In the genomic region with DNA sequence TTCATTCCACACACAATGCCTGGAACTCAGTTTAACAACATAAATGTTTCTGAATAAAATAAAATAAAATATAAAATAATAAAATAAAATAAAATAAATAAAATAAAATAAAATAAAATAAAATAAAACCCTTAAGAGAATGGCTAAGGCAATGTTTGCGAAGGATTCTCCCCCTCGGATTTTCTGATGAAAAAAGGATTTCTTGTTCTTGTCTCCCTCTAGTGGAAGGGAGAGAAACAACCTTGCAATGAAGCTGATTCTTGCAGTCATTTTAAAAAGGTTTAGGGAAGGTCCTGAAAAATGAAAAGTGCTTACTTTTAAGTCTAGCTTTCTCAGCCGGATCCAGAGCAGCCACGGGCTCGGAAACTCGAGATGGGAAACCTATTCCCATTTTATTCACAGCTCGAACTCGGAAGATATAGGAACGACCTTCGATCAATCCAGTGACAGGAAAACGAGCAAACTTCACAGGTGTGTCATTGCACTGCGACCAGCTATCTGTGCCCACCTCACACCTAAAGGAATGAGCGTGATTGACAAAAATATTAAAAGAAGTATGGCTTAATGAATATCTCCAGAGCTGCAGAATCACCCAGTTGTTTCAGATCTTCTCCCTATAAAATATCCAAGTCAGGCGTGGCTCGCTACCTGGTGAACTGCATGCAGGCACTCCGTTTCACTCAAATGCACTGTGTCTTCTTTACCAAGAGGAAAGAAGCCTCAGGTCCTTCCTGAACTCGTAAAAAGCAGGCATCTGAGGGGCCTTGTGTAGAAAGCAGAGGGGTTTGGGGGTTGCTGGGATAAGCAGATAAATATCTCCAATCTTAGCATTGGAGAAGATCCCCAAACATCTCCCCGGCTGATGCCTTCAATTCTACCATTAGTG, we compare ENCODE assay signal across 8 cellular contexts.
A peak's percentile ranks its signal among the peaks of the same experiment; 100 is the strongest.
DNase-seq lines count a peak whose midpoint lies in the region; ATAC-seq and TF ChIP-seq lines count a peak whose summit lies in the region.

No MANE protein-coding gene starts in this region.

- H3K27ac ChIP-seq in effector memory CD4-positive, alpha-beta T cell (ENCODE audit: insufficient read depth, low read length, poor library complexity, severe bottlenecking), result no peak overlapping the region

- no peaks in the 10 kb centered on the region for H3K4me1 ChIP-seq in effector memory CD4-positive, alpha-beta T cell (ENCODE audit: control insufficient read depth, insufficient read depth, low read length, poor library complexity, severe bottlenecking)

- in situ Hi-C loops in GM13977 (cut with MboI; ENCODE audit: low pct_unique_long_range_greater_than_20kb, low sequenced_read_pairs, unreplicated experiment), result loop anchor here (10.0 kb wide), 1 partner anchor 93 kb away; a partner anchor contains a TSS

- no peaks in the 10 kb centered on the region for H3K36me3 ChIP-seq in effector memory CD4-positive, alpha-beta T cell (ENCODE audit: control insufficient read depth, insufficient read depth, low read length)

- H3K4me1 Mint-ChIP-seq in mesothelial cell of epicardium, result peaks cover 30% of the 10 kb centered on the region

- no peaks in the 10 kb centered on the region for H3K27me3 ChIP-seq in effector memory CD4-positive, alpha-beta T cell (replicated peaks; ENCODE audit: control insufficient read depth, insufficient read depth, low read length, poor library complexity, severe bottlenecking)

- no peak overlapping the region for H3K4me3 Mint-ChIP-seq in mesothelial cell of epicardium

- no peak for DNase-seq in AG09319 (ENCODE audit: extremely low read depth, low read depth)
- peak; percentile 66 for DNase-seq in GM13977 (ENCODE audit: low spot score)
- peak; percentile 48 for DNase-seq in NCI-H345 (lab: John Stamatoyannopoulos, UW)
- DNase-seq in choroid plexus epithelial cell (ENCODE audit: low read depth), result peak; percentile 62
- DNase-seq in mesothelial cell of epicardium (ENCODE audit: low spot score in 2 of 2, unreplicated experiment in 2 of 2), result no peak
- DNase-seq in effector memory CD4-positive, alpha-beta T cell, result no peak
- DNase-seq in UCSD-AML1 (lab: John Stamatoyannopoulos, UW; ENCODE audit: unreplicated experiment), result no peak

- no peaks in the 10 kb centered on the region for H3K9me3 Mint-ChIP-seq in mesothelial cell of epicardium

- no peaks in the 10 kb centered on the region for H3K9me3 ChIP-seq in effector memory CD4-positive, alpha-beta T cell (ENCODE audit: control insufficient read depth, low read length)

- no peaks in the 10 kb centered on the region for H3K27me3 Mint-ChIP-seq in mesothelial cell of epicardium (ENCODE audit: low read depth)

- H3K27ac Mint-ChIP-seq in mesothelial cell of epicardium, result no peak overlapping the region

- TF ChIP-seq CTCF in AG09319 (IDR thresholded peaks at IDR 0.05; ENCODE audit: low read depth, low read length), result peak; percentile 74
- TF ChIP-seq CTCF in GM13977 (IDR thresholded peaks at IDR 0.05; ENCODE audit: extremely low read depth, insufficient read depth, missing control alignments), result peak; percentile 70
- TF ChIP-seq CTCF in choroid plexus epithelial cell (conservative IDR thresholded peaks at IDR 0.05; ENCODE audit: low read depth, low read length), result peak; percentile 69
- TF ChIP-seq CTCF in mesothelial cell of epicardium (IDR thresholded peaks at IDR 0.05; ENCODE audit: unreplicated experiment), result peak; percentile 87

- ATAC-seq in GM19463 (IDR thresholded peaks at IDR 0.05; ENCODE audit: unreplicated experiment), result no peak

- no peak overlapping the region for H3K4me3 ChIP-seq in choroid plexus epithelial cell (ENCODE audit: low read depth, low read length)
- no peak overlapping the region for H3K4me3 ChIP-seq in effector memory CD4-positive, alpha-beta T cell (ENCODE audit: insufficient read depth, low read depth, low read length, poor library complexity, severe bottlenecking)

- H3K36me3 Mint-ChIP-seq in mesothelial cell of epicardium, result no peaks in the 10 kb centered on the region

Comparison
In these comparisons a context has a peak if more than half of its experiments do, and no peak if none do; other contexts are left out.
1. DNase-seq: peak in GM13977 (single experiment), NCI-H345 (single experiment) and choroid plexus epithelial cell (single experiment); none in AG09319 (single experiment), mesothelial cell of epicardium (0 of 2), effector memory CD4-positive, alpha-beta T cell (0 of 3) and UCSD-AML1 (single experiment).
2. Peak in every context shown above with its lines, with median percentiles within 50 percentile points of each other: CTCF ChIP-seq.